Comparison of ENCODE assay signal across 9 cellular contexts in genomic region chr5:57094753-57095683, GRCh38.
DNase-seq lines count a peak whose midpoint lies in the region; ATAC-seq, FAIRE-seq and TF ChIP-seq lines count a peak whose summit lies in the region.
"Had no signal": no experiment of that assay in that cellular context is flagged by ENCODE, and none has a peak within 500 bp of the region (broad histone marks: within the 10 kb centered on the region; RNA-seq: fewer than 3 reads in every experiment).

No MANE protein-coding gene starts in this region.

- H3K4me1 Mint-ChIP-seq in glutamatergic neuron (ENCODE audit: low read depth, unreplicated experiment), result no peaks in the 10 kb centered on the region

- H3K4me3 ChIP-seq in AG04450 (ENCODE audit: low read depth, low read length), result no peak overlapping the region
- H3K4me3 ChIP-seq in uterus, result no peak overlapping the region

- no peak overlapping the region for H3K27ac Mint-ChIP-seq in glutamatergic neuron (ENCODE audit: unreplicated experiment)

- TF ChIP-seq CTCF in AG04450 (IDR thresholded peaks at IDR 0.05; ENCODE audit: low read depth, low read length) (0 out of 2 replicates have a peak, but pooled peaks have one; percentile 11), GM12872 (IDR thresholded peaks at IDR 0.05; ENCODE audit: insufficient read depth, low read depth, low read length) (peak; percentile 38; the same call in 2 of the 3 replicates), glutamatergic neuron (IDR thresholded peaks at IDR 0.05; ENCODE audit: partially characterized antibody, unreplicated experiment) (no peak), uterus (IDR thresholded peaks at IDR 0.05) (no peak)

- no peaks in the 10 kb centered on the region for H3K36me3 ChIP-seq in uterus

- no peaks in the 10 kb centered on the region for H3K27me3 ChIP-seq in AG04450 (ENCODE audit: control insufficient read depth, insufficient read depth, low read length)
- no peaks in the 10 kb centered on the region for H3K27me3 ChIP-seq in uterus

- H3K4me3 Mint-ChIP-seq in glutamatergic neuron (ENCODE audit: unreplicated experiment), result no peak overlapping the region

- CTCF ChIA-PET in AG04450 (lab: Charles Lee), result no interaction called here

- H3K36me3 Mint-ChIP-seq in glutamatergic neuron (ENCODE audit: unreplicated experiment), result peaks cover 23% of the 10 kb centered on the region

- intact Hi-C loops in uterus (cut with DNase I; ENCODE audit: low total_unique reads), result no loop called here

- H3K9me3 ChIP-seq in AG04450 (ENCODE audit: control insufficient read depth, insufficient read depth, low read length) (peaks cover 3% of the 10 kb centered on the region; the same call in 1 of the 2 replicates), uterus (no peaks in the 10 kb centered on the region)

- peaks cover 1% of the 10 kb centered on the region for H3K27me3 Mint-ChIP-seq in glutamatergic neuron (ENCODE audit: unreplicated experiment)

- POLR2A ChIA-PET in AG04450 (lab: Yijun Ruan, JAX), result no interaction called here

- no peak overlapping the region for H3K27ac ChIP-seq in AG04450 (ENCODE audit: low read depth, low read length)
- no peak overlapping the region for H3K27ac ChIP-seq in uterus

- TF ChIP-seq POLR2A in uterus (IDR thresholded peaks at IDR 0.05), result no peak

- FAIRE-seq in GM19239 (lab: Jason Lieb, UNC), result no peak

- H3K9me3 Mint-ChIP-seq in glutamatergic neuron (ENCODE audit: unreplicated experiment), result peaks cover 5% of the 10 kb centered on the region

- ATAC-seq in HG02852 (IDR thresholded peaks at IDR 0.05; ENCODE audit: unreplicated experiment), result no peak

- H3K4me1 ChIP-seq in uterus, result no peaks in the 10 kb centered on the region

- DNase-seq in AG04450 (ENCODE audit: low read depth, low spot score) (no peak), RPMI8226 (peak; percentile 13), glutamatergic neuron (peak; percentile 31), uterus (no peak), GM19239 (ENCODE audit: insufficient read length, low spot score) (no peak), amygdala (lab: John Stamatoyannopoulos, UW) (no peak)
- DNase-seq: stimulated activated naive CD4-positive, alpha-beta T cell had no signal

Comparison
In these comparisons a context has a peak if more than half of its experiments do, and no peak if none do; other contexts are left out.
1. DNase-seq: peak in RPMI8226 (single experiment) and glutamatergic neuron (single experiment); none in AG04450 (single experiment), uterus (0 of 2), GM19239 (single experiment) and amygdala (0 of 56).
2. CTCF ChIP-seq: peak in AG04450 (single experiment) and GM12872 (single experiment); none in glutamatergic neuron (single experiment) and uterus (0 of 4).